ENCODE assay signal across 21 cellular contexts in the genomic region with DNA sequence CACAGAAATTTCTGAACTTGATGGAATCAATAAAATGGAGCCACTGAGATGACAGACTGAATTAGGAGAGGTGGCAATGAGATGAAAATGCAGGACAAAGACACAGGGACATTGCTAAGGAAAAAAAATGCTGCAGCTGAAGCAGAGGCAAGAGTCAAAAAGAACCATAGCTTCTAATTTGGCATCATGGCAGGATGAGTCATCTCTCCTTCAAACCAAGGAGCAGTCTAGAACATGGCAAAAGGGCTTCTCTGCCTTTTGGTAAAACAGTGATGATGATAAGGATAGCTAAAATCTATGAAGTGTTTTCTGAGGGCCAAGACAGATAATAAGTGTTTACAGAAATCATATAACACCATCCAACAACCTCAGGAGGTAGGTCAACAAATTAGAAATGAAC. TPM values are rescaled to one million over a fixed set of nuclear protein-coding genes. Genes with fewer than 3 reads are reported as not detected.
DNase-seq lines count a peak whose midpoint lies in the region; ATAC-seq, FAIRE-seq and TF ChIP-seq lines count a peak whose summit lies in the region.
"Had no signal": no experiment of that assay in that cellular context is flagged by ENCODE, and none has a peak within 500 bp of the region (broad histone marks: within the 10 kb centered on the region; RNA-seq: fewer than 3 reads in every experiment).

No MANE protein-coding gene starts in this region.

- in situ Hi-C loops in K562 (cut with MboI): no loop called here

- H3K4me3 ChIP-seq in K562 (no peak overlapping the region), psoas muscle (no peak overlapping the region), left ventricle myocardium inferior (no peak overlapping the region)
- H3K4me3 ChIP-seq: PC-9 had no signal

- no peak overlapping the region for H3K4me2 ChIP-seq in K562 (ENCODE audit: insufficient read depth, low read length)
- H3K4me2 ChIP-seq: PC-9 had no signal

- CTCF ChIA-PET in K562 (lab: Yijun Ruan, JAX; ENCODE audit: low intra/inter-chr PET ratio): interaction anchor here (4.4 kb wide), 1 partner anchor 77 kb away, joined by 32 read pairs; no protein-coding TSS in a partner anchor

- H3K27ac ChIP-seq in K562 (ENCODE audit: extremely low read depth, low read depth, low read length): no peak overlapping the region
- H3K27ac ChIP-seq in psoas muscle: no peak overlapping the region
- no peak overlapping the region for H3K27ac ChIP-seq in left ventricle myocardium inferior (replicated peaks)
- H3K27ac ChIP-seq: PC-9 had no signal

- TF ChIP-seq CTCF in K562 (IDR thresholded peaks at IDR 0.05 in 2 of 3, conservative IDR thresholded peaks at IDR 0.05 in 1 of 3; ENCODE audit: insufficient read depth in 2 of 3, low read depth in 1 of 3, low read length in 3 of 3): no peak
- no peak for TF ChIP-seq CTCF in psoas muscle (IDR thresholded peaks at IDR 0.05)
- no peak for TF ChIP-seq CTCF in left ventricle myocardium inferior (IDR thresholded peaks at IDR 0.05; ENCODE audit: borderline replicate concordance)

- no peak for TF ChIP-seq RAD21 in K562 (CRISPR knock-in tag; conservative IDR thresholded peaks at IDR 0.05 in 1 of 2, IDR thresholded peaks at IDR 0.05 in 1 of 2)

- TF ChIP-seq POLR2A in K562 (conservative IDR thresholded peaks at IDR 0.05): no peak

- H4K20me1 ChIP-seq in K562 (replicated peaks; ENCODE audit: control insufficient read depth, insufficient read depth, low read length): no peaks in the 10 kb centered on the region

- intact Hi-C loops in K562 (cut with micrococcal nuclease) (loop anchor here (10.0 kb wide), 2 partner anchors 236 to 336 kb away; no protein-coding TSS in a partner anchor), psoas muscle (cut with DNase I) (loop anchor here in 1 of 2 donors (5.0 kb wide), 1 partner anchor 78 kb away; no protein-coding TSS in a partner anchor), left ventricle myocardium inferior (cut with micrococcal nuclease) (no loop called here)

- H3K36me3 ChIP-seq in K562 (ENCODE audit: control insufficient read depth, insufficient read depth, low read length) (peaks cover 60% of the 10 kb centered on the region), psoas muscle (ENCODE audit: insufficient read depth in 1 of 2, low read depth in 1 of 2) (peaks cover 18 to 75% of the 10 kb centered on the region in 2 donors), left ventricle myocardium inferior (peaks cover 43% of the 10 kb centered on the region)

- H3K79me2 ChIP-seq in K562 (ENCODE audit: control insufficient read depth, insufficient read depth, low read length): no peaks in the 10 kb centered on the region

- no TSS peak for BruUV-seq in K562 (replicated peaks; lab: Mats Ljungman, UMichigan)

- H3K9ac ChIP-seq in K562 (ENCODE audit: insufficient read depth in 1 of 2, low read depth in 2 of 2, low read length in 2 of 2): no peak overlapping the region

- no peak for FAIRE-seq in K562 (lab: Jason Lieb, UNC)

- no peak for TF ChIP-seq EP300 in K562 (IDR thresholded peaks at IDR 0.05; ENCODE audit: low read length)

- H3K4me1 ChIP-seq in K562 (replicated peaks in 1 of 2; ENCODE audit: control insufficient read depth in 2 of 2, insufficient read depth in 2 of 2, low read length in 2 of 2) (no peaks in the 10 kb centered on the region), psoas muscle (no peaks in the 10 kb centered on the region), left ventricle myocardium inferior (peaks cover 3% of the 10 kb centered on the region)

- DNase-seq in EL: peak; percentile 7
- DNase-seq in HT1080 (ENCODE audit: low read depth): peak; percentile 8
- DNase-seq in K562 (ENCODE audit: extremely low read depth in 1 of 4, low spot score in 3 of 4): no peak
- DNase-seq in psoas muscle: no peak
- no peak for DNase-seq in NCI-H526 (lab: John Stamatoyannopoulos, UW)
- no peak for DNase-seq in left ventricle myocardium inferior
- no peak for DNase-seq in NCI-H1694 treated with DMSO at 0.1 percent for 48 hours (lab: John Stamatoyannopoulos, UW)
- DNase-seq: Calu3; CD4-positive, alpha-beta memory T cell; DMS53; Kasumi-1; NCI-H1105 treated with DMSO at 0.1 percent for 48 hours; NCI-H187 treated with DMSO at 0.1 percent for 48 hours; NCI-H2171; NCI-H446 treated with DMSO at 0.1 percent for 48 hours; NCI-H748 treated with DMSO at 0.1 percent for 48 hours; PC-9 had no signal

- H2AFZ ChIP-seq in K562 (ENCODE audit: low read depth, low read length): no peak overlapping the region
- H2AFZ ChIP-seq: PC-9 had no signal

- POLR2A ChIA-PET in K562 (lab: Yijun Ruan, JAX): interaction anchor here (0.8 kb wide), 1 partner anchor 15 kb away, joined by 3 read pairs; no protein-coding TSS in a partner anchor

- no peak for ATAC-seq in K562
- peak in 3 of 4 donors; percentile 19 to 33 (median 32) for ATAC-seq in psoas muscle
- ATAC-seq: HCT116 had no signal

- no peaks in the 10 kb centered on the region for H3K27me3 ChIP-seq in K562 (ENCODE audit: control insufficient read depth in 2 of 2, insufficient read depth in 2 of 2, low read length in 2 of 2)
- H3K27me3 ChIP-seq in psoas muscle (ENCODE audit: insufficient read depth in 3 of 3, low read length in 2 of 3): no peaks in the 10 kb centered on the region
- H3K27me3 ChIP-seq in left ventricle myocardium inferior (ENCODE audit: low read depth): no peaks in the 10 kb centered on the region

- H3K9me3 ChIP-seq in K562 (replicated peaks; ENCODE audit: control insufficient read depth, insufficient read depth, low read depth, low read length) (no peaks in the 10 kb centered on the region), psoas muscle (no peaks in the 10 kb centered on the region), left ventricle myocardium inferior (replicated peaks) (no peaks in the 10 kb centered on the region)

- H3K9me1 ChIP-seq in K562 (ENCODE audit: control insufficient read depth, insufficient read depth, low read length): no peaks in the 10 kb centered on the region

TF ChIP-seq in K562, 482 proteins besides CTCF, POLR2A, EP300 and RAD21 (continues in another document):
- no peak for TF ChIP-seq RBFOX2 (IDR thresholded peaks at IDR 0.05; ENCODE audit: low read depth, low read length)

RNA-seq across cellular contexts. Expression of a gene that starts 16.8 kb away (rescaled TPM):
- total RNA-seq in HT1080 (2014; rRNA removed; shearing (Covaris generic)): 7.1 and 7.2 TPM in 2 replicates
- 7.5 and 8.0 TPM in 2 replicates for polyA plus RNA-seq in HT1080 (2015; cell fraction: cytosol; rRNA removed)
- polyA plus RNA-seq in HT1080 (2015; cell fraction: nucleus; rRNA removed): 12.4 and 13.0 TPM in 2 replicates
- total RNA-seq in K562 (2011; cell fraction: chromatin; rRNA removed; ENCODE audit: low replicate concordance): 42.9 and 68.7 TPM in 2 replicates
- 38.0 and 48.8 TPM in 2 replicates for total RNA-seq in K562 (2011; cell fraction: nucleolus; rRNA removed)
- total RNA-seq in K562 (2011; cell fraction: nucleoplasm; rRNA removed): 58.8 and 72.3 TPM in 2 replicates
- total RNA-seq in K562 (2014; rRNA removed): 14.4 and 18.4 TPM in 2 replicates
- 28.9 and 30.9 TPM in 2 replicates for total RNA-seq in K562 (2014; rRNA removed; fragmentation: Illumina TruSeq; extraction: Trizol)
- 17.9 and 19.5 TPM in 2 replicates for total RNA-seq in K562 (2015; rRNA removed; fragmentation: Illumina TruSeq; extraction: Trizol)
- total RNA-seq in K562 (2021): 18.0 TPM in 2 replicates
- polyA plus RNA-seq in K562 (2011; rRNA removed): 37.9 and 42.8 TPM in 2 replicates
- polyA plus RNA-seq in K562 (2011; cell fraction: cytosol; rRNA removed): 24.1 and 28.5 TPM in 2 replicates
- polyA plus RNA-seq in K562 (2011; cell fraction: nucleus; rRNA removed): 31.4 and 36.6 TPM in 2 replicates
- polyA plus RNA-seq in K562 (2012): 9.8 TPM in 2 replicates
- 17.6 and 20.0 TPM in 2 replicates for polyA plus RNA-seq in K562 (2014; fragmentation: Illumina TruSeq; extraction: Trizol)
- 1 to 10 TPM; 7.4 to 8.9 TPM for polyA plus RNA-seq in K562 (2014; fragmentation: Nextera tagmentation; extraction: Ambion mirVana)
- 19.2 and 19.4 TPM in 2 replicates for polyA plus RNA-seq in K562 (2014; rRNA removed)
- polyA minus RNA-seq in K562 (2011; rRNA and poly(A)+ RNA removed): 47.3 and 49.6 TPM in 2 replicates
- polyA minus RNA-seq in K562 (2011; cell fraction: cytosol; rRNA and poly(A)+ RNA removed): 15.4 and 19.0 TPM in 2 replicates
- polyA minus RNA-seq in K562 (2011; cell fraction: nucleus; rRNA and poly(A)+ RNA removed): 24.2 and 32.8 TPM in 2 replicates
- total RNA-seq in psoas muscle: 100 to 1,000 TPM in 2 of 4 donors, 10 to 100 TPM in 2; 23.6 to 151 (median 83.3) TPM
- polyA plus RNA-seq in psoas muscle: 100 to 1,000 TPM in 2 of 3 donors, 10 to 100 TPM in 1; 75.0 to 150 (median 139) TPM
- 16.6 TPM for total RNA-seq in left ventricle myocardium inferior

RNA-seq across cellular contexts. Expression of a gene that starts 41.7 kb away (rescaled TPM):
- 1.1 and 1.5 TPM in 2 replicates for total RNA-seq in HT1080 (2014; rRNA removed; shearing (Covaris generic))
- polyA plus RNA-seq in HT1080 (2015; cell fraction: cytosol; rRNA removed): 1.8 and 2.4 TPM in 2 replicates
- 0.65 and 1.0 TPM in 2 replicates for polyA plus RNA-seq in HT1080 (2015; cell fraction: nucleus; rRNA removed)
- total RNA-seq in K562 (2011; cell fraction: chromatin; rRNA removed; ENCODE audit: low replicate concordance): not detected in 2 replicates
- not detected in 2 replicates for total RNA-seq in K562 (2011; cell fraction: nucleolus; rRNA removed)
- not detected in 2 replicates for total RNA-seq in K562 (2011; cell fraction: nucleoplasm; rRNA removed)
- 0.14 TPM in 1 of 2 replicates, not detected in the other for total RNA-seq in K562 (2014; rRNA removed)
- total RNA-seq in K562 (2014; rRNA removed; fragmentation: Illumina TruSeq; extraction: Trizol): 0.10 TPM in 1 of 2 replicates, not detected in the other
- not detected in 2 replicates for total RNA-seq in K562 (2015; rRNA removed; fragmentation: Illumina TruSeq; extraction: Trizol)
- not detected in 2 replicates for total RNA-seq in K562 (2021)
- polyA plus RNA-seq in K562 (2011; rRNA removed): not detected in 2 replicates
- polyA plus RNA-seq in K562 (2011; cell fraction: cytosol; rRNA removed): not detected in 2 replicates
- polyA plus RNA-seq in K562 (2011; cell fraction: nucleus; rRNA removed): 0.08 TPM in 1 of 2 replicates, not detected in the other
- 0.07 TPM in 1 of 2 replicates, not detected in the other for polyA plus RNA-seq in K562 (2012)
- polyA plus RNA-seq in K562 (2014; fragmentation: Illumina TruSeq; extraction: Trizol): not detected in 2 replicates
- polyA plus RNA-seq in K562 (2014; fragmentation: Nextera tagmentation; extraction: Ambion mirVana): under 1 TPM in 1 of 2 experiments, not detected in 1; 0.04 TPM
- polyA plus RNA-seq in K562 (2014; rRNA removed): not detected in 2 replicates
- 0.15 TPM in 1 of 2 replicates, not detected in the other for polyA minus RNA-seq in K562 (2011; rRNA and poly(A)+ RNA removed)
- polyA minus RNA-seq in K562 (2011; cell fraction: cytosol; rRNA and poly(A)+ RNA removed): not detected in 2 replicates
- 0.44 TPM in 1 of 2 replicates, not detected in the other for polyA minus RNA-seq in K562 (2011; cell fraction: nucleus; rRNA and poly(A)+ RNA removed)
- total RNA-seq in psoas muscle: under 1 TPM; 0.17 to 0.87 (median 0.47) TPM
- 1 to 10 TPM in 1 of 3 donors, under 1 TPM in 2; 0.13 to 2.9 (median 0.25) TPM for polyA plus RNA-seq in psoas muscle
- total RNA-seq in left ventricle myocardium inferior: 1.5 TPM
- total RNA-seq: G401, SK-MEL-5 had no signal
- polyA plus RNA-seq: BJ; CD4-positive, alpha-beta memory T cell had no signal

Comparison
In these comparisons a context has a peak if more than half of its experiments do, and no peak if none do; other contexts are left out.
1. DNase-seq: peak in EL (single experiment) and HT1080 (single experiment); none in K562 (0 of 4), psoas muscle (0 of 2), NCI-H526 (0 of 2), left ventricle myocardium inferior (single experiment) and NCI-H1694 treated with DMSO at 0.1 percent for 48 hours (single experiment).